9 cellular contexts compared by ENCODE assay signal in genomic region chr7:24283900-24284698, GRCh38. TPM values are rescaled to one million over a fixed set of nuclear protein-coding genes. Genes with fewer than 3 reads are reported as not detected.
DNase-seq lines count a peak whose midpoint lies in the region; ATAC-seq, FAIRE-seq and TF ChIP-seq lines count a peak whose summit lies in the region.
"Had no signal": no experiment of that assay in that cellular context is flagged by ENCODE, and none has a peak within 500 bp of the region (broad histone marks: within the 10 kb centered on the region; RNA-seq: fewer than 3 reads in every experiment).

Gene NPY (plus strand): TSS chr7:24284190. CDS start chr7:24285241, 1,051 bp downstream.

- peak within 1 kb of the TSS; percentile 39 for H3K4me2 ChIP-seq in Loucy (ENCODE audit: low read depth, low read length, poor library complexity, severe bottlenecking)

- H3F3A ChIP-seq in Loucy (ENCODE audit: low read depth) = no peaks in the 10 kb centered on the region

- H3K9ac ChIP-seq in Loucy (ENCODE audit: low read depth, low read length, poor library complexity, severe bottlenecking) = no peak within 1 kb of the TSS

- no peaks in the 10 kb centered on the region for H3K79me2 ChIP-seq in Loucy (ENCODE audit: insufficient read depth, low read length)

- intact Hi-C loops in dorsolateral prefrontal cortex (cut with DNase I) (no loop called here), head of caudate nucleus (cut with DNase I) (no loop called here)

- no peaks in the 10 kb centered on the region for H4K20me1 ChIP-seq in Loucy (ENCODE audit: insufficient read depth, low read length, poor library complexity, severe bottlenecking)

- no peaks in the 10 kb centered on the region for H3K4me1 ChIP-seq in Loucy (ENCODE audit: insufficient read depth, low read length, poor library complexity, severe bottlenecking)

- H3K27ac ChIP-seq in dorsolateral prefrontal cortex = no peak within 1 kb of the TSS

- DNase-seq in DMS53 (lab: John Stamatoyannopoulos, UW) = peak; percentile 76
- no peak for DNase-seq in dorsolateral prefrontal cortex
- peak; percentile 80 for DNase-seq in retina
- no peak for DNase-seq in GM19239 (ENCODE audit: insufficient read length, low spot score)
- DNase-seq in head of caudate nucleus = no peak

- H3K36me3 ChIP-seq in Loucy (ENCODE audit: insufficient read depth, low read length) = no peaks in the 10 kb centered on the region

- H3K9me2 ChIP-seq in Loucy (replicated peaks; ENCODE audit: low read depth, low read length) = no peaks in the 10 kb centered on the region

- H3K27me3 ChIP-seq in Loucy (ENCODE audit: insufficient read depth, low read length, poor library complexity, severe bottlenecking) (no peaks in the 10 kb centered on the region), dorsolateral prefrontal cortex (peaks cover 0 to 95% (median 54%) of the 10 kb centered on the region in 45 donors)

- no peak for FAIRE-seq in GM19239 (lab: Jason Lieb, UNC)

- TF ChIP-seq CTCF in Loucy (conservative IDR thresholded peaks at IDR 0.05; ENCODE audit: low read length) (no peak), dorsolateral prefrontal cortex (IDR thresholded peaks at IDR 0.05 in 54 of 56, conservative IDR thresholded peaks at IDR 0.05 in 2 of 56; ENCODE audit: low read depth in 1 of 56, partially characterized antibody in 56 of 56) (no peak)

- H3K4me3 ChIP-seq in Loucy (ENCODE audit: low read length, poor library complexity, severe bottlenecking) = peak within 1 kb of the TSS; percentile 38
- peak within 1 kb of the TSS in 43 of 59 donors; percentile 7 to 52 (median 30) for H3K4me3 ChIP-seq in dorsolateral prefrontal cortex
- H3K4me3 ChIP-seq: lung had no signal

- H2AFZ ChIP-seq in Loucy (ENCODE audit: low read length) = peak within 1 kb of the TSS; percentile 66; the same call in 1 of the 2 replicates

- no peak for ATAC-seq in GM21381 (IDR thresholded peaks at IDR 0.05; ENCODE audit: unreplicated experiment)
- no peak for ATAC-seq in GM18907 (IDR thresholded peaks at IDR 0.05; ENCODE audit: unreplicated experiment)

- H3K9me3 ChIP-seq in Loucy (ENCODE audit: insufficient read depth, low read depth, low read length) = no peaks in the 10 kb centered on the region

RNA-seq across cellular contexts. Expression of gene NPY, which starts in this region (rescaled TPM):
- 100 to 1,000 TPM in 3 of 120 experiments, 10 to 100 TPM in 116, 1 to 10 TPM in 1; 4.4 to 107 (median 39.8) TPM for total RNA-seq in dorsolateral prefrontal cortex
- total RNA-seq: lung had no signal

Comparison
In these comparisons a context has a peak if more than half of its experiments do, and no peak if none do; other contexts are left out.
1. DNase-seq: peak in DMS53 (single experiment) and retina (single experiment); none in dorsolateral prefrontal cortex (0 of 10), GM19239 (single experiment) and head of caudate nucleus (0 of 42).